Comparison of ENCODE assay signal across 1 cellular context in genomic region chr12:109477185-109477962, GRCh38.
A peak's percentile ranks its signal among the peaks of the same experiment; 100 is the strongest.
TF ChIP-seq lines count a peak whose summit lies in the region.

Gene KCTD10 (minus strand): TSS chr12:109477300. CDS start chr12:109477262, 38 bp downstream.
Gene UBE3B (plus strand): TSS chr12:109477634. CDS start chr12:109483552, 5,918 bp downstream.

TF ChIP-seq in HEK293, 187 proteins besides CTCF, POLR2A, EP300 and RAD21 (continued from another document and continues in another):
- TF ChIP-seq PRDM2 (tag by site-specific recombination; IDR thresholded peaks at IDR 0.05; ENCODE audit: borderline replicate concordance) (no peak), ZBTB7A (tag by site-specific recombination; IDR thresholded peaks at IDR 0.05; ENCODE audit: low read depth) (peak; percentile 95), ZNF121 (tag by site-specific recombination; IDR thresholded peaks at IDR 0.05) (0 out of 2 replicates have a peak, but pooled peaks have one; percentile 44), ZNF561 (tag by site-specific recombination; IDR thresholded peaks at IDR 0.05; ENCODE audit: borderline replicate concordance) (peak; percentile 95), ZNF549 (tag by site-specific recombination; IDR thresholded peaks at IDR 0.05) (no peak), AEBP2 (tag by site-specific recombination; IDR thresholded peaks at IDR 0.05; ENCODE audit: borderline replicate concordance) (0 out of 2 replicates have a peak, but pooled peaks have one; percentile 2), ZNF2 (tag by site-specific recombination; IDR thresholded peaks at IDR 0.05) (peak; percentile 97), ZNF18 (tag by site-specific recombination; IDR thresholded peaks at IDR 0.05) (peak; percentile 39; the same call in 1 of the 2 replicates), ZNF146 (tag by site-specific recombination; IDR thresholded peaks at IDR 0.05) (peak; percentile 82), PRDM1 (tag by site-specific recombination; IDR thresholded peaks at IDR 0.05) (no peak), ZNF214 (tag by site-specific recombination; IDR thresholded peaks at IDR 0.05; ENCODE audit: borderline replicate concordance) (no peak), ZNF777 (tag by site-specific recombination; IDR thresholded peaks at IDR 0.05; ENCODE audit: borderline replicate concordance) (peak; percentile 96), KLF9 (tag by site-specific recombination; IDR thresholded peaks at IDR 0.05; ENCODE audit: low read depth) (peak; percentile 93), ZIC2 (tag by site-specific recombination; IDR thresholded peaks at IDR 0.05) (peak; percentile 51), KLF1 (tag by site-specific recombination; IDR thresholded peaks at IDR 0.05) (peak; percentile 90), SALL2 (tag by site-specific recombination; IDR thresholded peaks at IDR 0.05; ENCODE audit: borderline replicate concordance) (peak; percentile 98), PBX3 (CRISPR knock-in tag; IDR thresholded peaks at IDR 0.05) (no peak), ZNF560 (tag by site-specific recombination; IDR thresholded peaks at IDR 0.05; ENCODE audit: borderline replicate concordance) (no peak), HOXD13 (CRISPR knock-in tag; IDR thresholded peaks at IDR 0.05; ENCODE audit: borderline replicate concordance) (0 out of 2 replicates have a peak, but pooled peaks have one; percentile 28), SP2 (tag by site-specific recombination; IDR thresholded peaks at IDR 0.05) (peak; percentile 89), ZNF449 (tag by site-specific recombination; IDR thresholded peaks at IDR 0.05) (peak; percentile 83), SCRT2 (tag by site-specific recombination; IDR thresholded peaks at IDR 0.05) (0 out of 2 replicates have a peak, but pooled peaks have one; percentile 46), ZNF398 (tag by site-specific recombination; IDR thresholded peaks at IDR 0.05) (peak; percentile 40; the same call in 1 of the 2 replicates), ZNF843 (tag by site-specific recombination; IDR thresholded peaks at IDR 0.05) (peak; percentile 83), ZNF664 (tag by site-specific recombination; IDR thresholded peaks at IDR 0.05) (peak; percentile 89), ZFP41 (tag by site-specific recombination; IDR thresholded peaks at IDR 0.05; ENCODE audit: borderline replicate concordance) (0 out of 2 replicates have a peak, but pooled peaks have one; percentile 83), ZNF473 (tag by site-specific recombination; IDR thresholded peaks at IDR 0.05) (no peak), SETDB1 (IDR thresholded peaks at IDR 0.05; ENCODE audit: insufficient read length, low read length) (no peak), FEZF1 (tag by site-specific recombination; IDR thresholded peaks at IDR 0.05) (peak; percentile 45; the same call in 1 of the 2 replicates), ZNF48 (tag by site-specific recombination; IDR thresholded peaks at IDR 0.05) (no peak), ZNF518A (tag by site-specific recombination; conservative IDR thresholded peaks at IDR 0.05; ENCODE audit: low read depth) (peak; percentile 84), KLF7 (tag by site-specific recombination; IDR thresholded peaks at IDR 0.05; ENCODE audit: borderline replicate concordance) (peak; percentile 96), ZNF654 (tag by site-specific recombination; IDR thresholded peaks at IDR 0.05; ENCODE audit: low read depth) (no peak; the same call in 1 of the 2 replicates), ZNF629 (tag by site-specific recombination; IDR thresholded peaks at IDR 0.05) (peak; percentile 92), ZBTB17 (tag by site-specific recombination; IDR thresholded peaks at IDR 0.05) (peak; percentile 96), ZNF791 (tag by site-specific recombination; IDR thresholded peaks at IDR 0.05) (no peak), ZNF626 (tag by site-specific recombination; IDR thresholded peaks at IDR 0.05) (peak; percentile 70; the same call in 1 of the 2 replicates), ZNF350 (tag by site-specific recombination; IDR thresholded peaks at IDR 0.05) (no peak), ZXDB (tag by site-specific recombination; IDR thresholded peaks at IDR 0.05) (peak; percentile 99)
